In the genomic region with DNA sequence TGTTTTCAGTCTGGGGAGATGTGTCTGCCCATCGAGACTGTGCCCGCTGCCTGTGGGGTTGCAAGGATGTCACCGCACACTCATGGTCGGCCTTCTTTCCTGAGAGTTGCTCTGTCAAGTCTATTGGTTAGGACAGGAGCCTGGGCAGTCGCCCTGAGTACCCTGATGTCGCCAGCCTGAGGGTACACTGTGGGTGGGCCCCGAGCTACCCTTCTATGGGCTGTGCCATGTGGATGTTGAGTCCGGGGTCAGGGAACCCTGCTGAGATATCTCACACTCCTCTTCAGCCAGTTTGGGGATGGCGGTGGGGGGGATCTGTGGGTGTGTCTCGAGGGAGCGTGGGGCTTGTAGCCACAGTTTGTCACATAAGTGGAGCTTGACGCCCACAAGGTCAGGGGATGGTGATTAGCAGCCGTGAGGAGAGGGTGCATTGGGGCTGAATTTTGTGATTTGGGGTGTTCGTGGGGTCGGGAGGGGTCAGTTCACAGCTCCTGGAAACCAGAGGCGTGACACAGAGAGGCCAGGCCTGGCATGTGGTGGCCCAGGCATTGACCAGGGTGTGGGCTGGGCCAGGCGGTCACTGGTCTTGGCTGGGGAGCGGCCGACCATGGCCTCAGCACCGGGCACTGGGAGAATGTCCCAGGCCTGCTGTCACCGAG, we compare ENCODE assay signal across 1 cellular context.
TF ChIP-seq lines count a peak whose summit lies in the region.

No MANE protein-coding gene starts in this region.

TF ChIP-seq in WTC11, 78 proteins besides CTCF, POLR2A, EP300 and RAD21:
- TF ChIP-seq USF1 (CRISPR knock-in tag; IDR thresholded peaks at IDR 0.05) (no peak), NFYB (CRISPR knock-in tag; conservative IDR thresholded peaks at IDR 0.05; ENCODE audit: low read depth) (no peak), NR2C2 (CRISPR knock-in tag; IDR thresholded peaks at IDR 0.05) (no peak), FOXJ3 (CRISPR knock-in tag; IDR thresholded peaks at IDR 0.05; ENCODE audit: borderline replicate concordance) (no peak), ZSCAN18 (CRISPR knock-in tag; IDR thresholded peaks at IDR 0.05) (no peak), ZNF138 (CRISPR knock-in tag; conservative IDR thresholded peaks at IDR 0.05) (no peak)
- TF ChIP-seq, protein P1, sequence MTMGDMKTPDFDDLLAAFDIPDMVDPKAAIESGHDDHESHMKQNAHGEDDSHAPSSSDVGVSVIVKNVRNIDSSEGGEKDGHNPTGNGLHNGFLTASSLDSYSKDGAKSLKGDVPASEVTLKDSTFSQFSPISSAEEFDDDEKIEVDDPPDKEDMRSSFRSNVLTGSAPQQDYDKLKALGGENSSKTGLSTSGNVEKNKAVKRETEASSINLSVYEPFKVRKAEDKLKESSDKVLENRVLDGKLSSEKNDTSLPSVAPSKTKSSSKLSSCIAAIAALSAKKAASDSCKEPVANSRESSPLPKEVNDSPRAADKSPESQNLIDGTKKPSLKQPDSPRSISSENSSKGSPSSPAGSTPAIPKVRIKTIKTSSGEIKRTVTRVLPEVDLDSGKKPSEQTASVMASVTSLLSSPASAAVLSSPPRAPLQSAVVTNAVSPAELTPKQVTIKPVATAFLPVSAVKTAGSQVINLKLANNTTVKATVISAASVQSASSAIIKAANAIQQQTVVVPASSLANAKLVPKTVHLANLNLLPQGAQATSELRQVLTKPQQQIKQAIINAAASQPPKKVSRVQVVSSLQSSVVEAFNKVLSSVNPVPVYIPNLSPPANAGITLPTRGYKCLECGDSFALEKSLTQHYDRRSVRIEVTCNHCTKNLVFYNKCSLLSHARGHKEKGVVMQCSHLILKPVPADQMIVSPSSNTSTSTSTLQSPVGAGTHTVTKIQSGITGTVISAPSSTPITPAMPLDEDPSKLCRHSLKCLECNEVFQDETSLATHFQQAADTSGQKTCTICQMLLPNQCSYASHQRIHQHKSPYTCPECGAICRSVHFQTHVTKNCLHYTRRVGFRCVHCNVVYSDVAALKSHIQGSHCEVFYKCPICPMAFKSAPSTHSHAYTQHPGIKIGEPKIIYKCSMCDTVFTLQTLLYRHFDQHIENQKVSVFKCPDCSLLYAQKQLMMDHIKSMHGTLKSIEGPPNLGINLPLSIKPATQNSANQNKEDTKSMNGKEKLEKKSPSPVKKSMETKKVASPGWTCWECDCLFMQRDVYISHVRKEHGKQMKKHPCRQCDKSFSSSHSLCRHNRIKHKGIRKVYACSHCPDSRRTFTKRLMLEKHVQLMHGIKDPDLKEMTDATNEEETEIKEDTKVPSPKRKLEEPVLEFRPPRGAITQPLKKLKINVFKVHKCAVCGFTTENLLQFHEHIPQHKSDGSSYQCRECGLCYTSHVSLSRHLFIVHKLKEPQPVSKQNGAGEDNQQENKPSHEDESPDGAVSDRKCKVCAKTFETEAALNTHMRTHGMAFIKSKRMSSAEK (CRISPR knock-in tag; IDR thresholded peaks at IDR 0.05; ENCODE audit: borderline replicate concordance), result no peak
TF ChIP-seq in WTC11: peak in this region for 0.
